In the genomic region with DNA sequence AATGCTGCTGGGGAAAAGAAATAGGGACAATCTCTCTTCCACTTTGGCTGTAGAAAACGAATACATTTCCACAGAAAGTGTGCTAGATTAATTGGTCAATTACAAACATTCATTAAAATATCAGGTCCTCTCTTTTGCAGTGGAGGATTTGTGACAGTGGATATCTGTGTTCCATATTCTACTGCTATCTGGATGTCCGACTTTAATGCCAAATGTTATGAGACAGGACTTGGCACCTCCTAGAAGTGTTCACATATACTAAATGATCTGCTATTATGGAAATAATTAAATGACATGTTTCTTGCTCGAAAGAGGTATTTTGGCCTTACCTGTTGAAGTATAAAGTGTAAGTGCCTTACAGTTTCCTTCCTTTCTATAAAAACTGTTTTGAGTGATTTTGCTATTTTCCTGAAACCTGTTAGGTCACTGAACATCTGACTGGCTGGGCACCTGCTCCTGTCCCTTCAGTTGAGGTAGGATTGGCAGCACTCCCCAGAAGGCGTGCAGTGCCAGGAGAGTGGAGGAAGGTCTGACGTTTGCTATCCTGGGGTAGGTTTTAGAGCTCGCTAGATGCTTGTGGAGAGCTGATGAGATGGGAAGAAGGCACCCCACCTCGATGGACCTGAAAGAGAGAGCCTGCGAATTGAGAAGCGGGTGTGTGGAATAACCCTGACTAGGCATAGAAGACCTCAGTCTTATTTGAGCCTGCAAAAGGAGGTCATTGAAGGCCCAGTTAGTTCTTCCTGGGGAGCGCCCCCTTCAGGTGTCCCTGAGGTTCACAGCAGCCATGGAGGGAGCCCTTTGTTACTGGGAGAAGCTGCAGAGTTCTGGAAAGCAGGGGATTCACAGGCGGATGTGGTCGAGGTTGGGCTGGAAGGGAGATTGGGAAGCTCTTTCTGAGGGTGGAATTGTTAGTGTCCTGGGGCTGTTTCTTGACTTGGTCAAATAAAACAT, we compare ENCODE assay signal across 1 cellular context.
A peak's percentile ranks its signal among the peaks of the same experiment; 100 is the strongest.
TF ChIP-seq lines count a peak whose summit lies in the region.

No MANE protein-coding gene starts in this region.

TF ChIP-seq in HepG2, 621 proteins besides CTCF, POLR2A, EP300 and RAD21 (continued from another document):
- TF ChIP-seq, protein P1, sequence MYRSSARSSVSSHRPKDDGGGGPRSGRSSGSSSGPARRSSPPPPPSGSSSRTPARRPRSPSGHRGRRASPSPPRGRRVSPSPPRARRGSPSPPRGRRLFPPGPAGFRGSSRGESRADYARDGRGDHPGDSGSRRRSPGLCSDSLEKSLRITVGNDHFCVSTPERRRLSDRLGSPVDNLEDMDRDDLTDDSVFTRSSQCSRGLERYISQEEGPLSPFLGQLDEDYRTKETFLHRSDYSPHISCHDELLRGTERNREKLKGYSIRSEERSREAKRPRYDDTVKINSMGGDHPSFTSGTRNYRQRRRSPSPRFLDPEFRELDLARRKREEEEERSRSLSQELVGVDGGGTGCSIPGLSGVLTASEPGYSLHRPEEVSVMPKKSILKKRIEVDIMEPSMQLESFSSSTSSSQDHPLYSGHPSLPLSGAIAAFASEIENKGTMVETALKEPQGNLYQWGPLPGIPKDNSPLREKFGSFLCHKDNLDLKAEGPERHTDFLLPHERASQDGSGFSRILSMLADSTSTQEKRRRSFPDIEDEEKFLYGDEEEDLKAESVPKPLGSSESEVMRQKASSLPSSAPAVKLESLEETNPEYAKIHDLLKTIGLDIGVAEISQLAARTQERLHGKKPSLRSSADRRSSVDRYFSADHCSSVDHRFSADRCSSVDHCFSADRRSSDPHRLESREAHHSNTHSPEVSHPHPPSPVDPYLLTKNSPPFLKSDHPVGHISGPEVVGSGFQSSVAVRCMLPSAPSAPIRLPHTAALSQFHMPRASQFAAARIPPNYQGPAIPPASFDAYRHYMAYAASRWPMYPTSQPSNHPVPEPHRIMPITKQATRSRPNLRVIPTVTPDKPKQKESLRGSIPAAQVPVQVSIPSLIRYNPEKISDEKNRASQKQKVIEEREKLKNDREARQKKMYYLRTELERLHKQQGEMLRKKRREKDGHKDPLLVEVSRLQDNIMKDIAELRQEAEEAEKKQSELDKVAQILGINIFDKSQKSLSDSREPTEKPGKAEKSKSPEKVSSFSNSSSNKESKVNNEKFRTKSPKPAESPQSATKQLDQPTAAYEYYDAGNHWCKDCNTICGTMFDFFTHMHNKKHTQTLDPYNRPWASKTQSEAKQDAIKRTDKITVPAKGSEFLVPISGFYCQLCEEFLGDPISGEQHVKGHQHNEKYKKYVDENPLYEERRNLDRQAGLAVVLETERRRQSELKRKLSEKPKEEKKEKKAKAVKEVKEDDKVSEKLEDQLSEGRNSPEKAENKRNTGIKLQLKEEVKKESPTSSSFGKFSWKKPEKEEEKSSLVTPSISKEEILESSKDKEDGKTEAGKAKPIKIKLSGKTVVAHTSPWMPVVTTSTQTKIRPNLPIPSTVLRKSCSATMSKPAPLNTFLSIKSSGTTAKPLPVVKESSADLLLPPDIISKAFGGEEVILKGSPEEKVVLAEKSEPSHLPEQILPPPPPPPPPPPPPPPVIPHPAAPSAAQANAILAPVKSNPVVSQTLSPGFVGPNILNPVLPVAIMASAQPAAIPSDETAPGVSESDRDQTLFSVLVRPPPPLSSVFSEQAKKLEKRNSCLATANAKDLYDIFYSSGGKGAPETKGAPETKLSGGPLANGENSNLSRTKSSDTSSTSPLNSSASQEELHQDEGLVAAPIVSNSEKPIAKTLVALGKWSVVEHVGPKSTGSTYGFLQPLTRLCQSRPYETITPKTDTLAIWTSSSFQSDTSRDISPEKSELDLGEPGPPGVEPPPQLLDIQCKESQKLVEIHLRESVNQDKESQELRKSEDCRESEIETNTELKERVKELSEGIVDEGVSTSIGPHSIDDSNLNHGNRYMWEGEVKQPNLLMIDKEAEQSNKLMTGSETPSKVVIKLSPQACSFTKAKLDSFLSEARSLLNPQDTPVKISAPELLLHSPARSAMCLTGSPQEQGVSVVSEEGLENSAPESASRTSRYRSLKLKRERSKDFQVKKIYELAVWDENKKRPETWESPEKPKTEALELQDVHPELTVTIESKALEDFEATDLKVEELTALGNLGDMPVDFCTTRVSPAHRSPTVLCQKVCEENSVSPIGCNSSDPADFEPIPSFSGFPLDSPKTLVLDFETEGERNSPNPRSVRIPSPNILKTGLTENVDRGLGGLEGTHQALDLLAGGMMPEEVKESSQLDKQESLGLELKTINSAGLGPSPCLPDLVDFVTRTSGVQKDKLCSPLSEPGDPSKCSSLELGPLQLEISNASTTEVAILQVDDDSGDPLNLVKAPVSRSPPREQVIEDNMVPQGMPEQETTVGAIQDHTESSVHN (CRISPR knock-in tag; IDR thresholded peaks at IDR 0.05): 0 out of 2 replicates have a peak, but pooled peaks have one; percentile 49
- TF ChIP-seq, protein P2, sequence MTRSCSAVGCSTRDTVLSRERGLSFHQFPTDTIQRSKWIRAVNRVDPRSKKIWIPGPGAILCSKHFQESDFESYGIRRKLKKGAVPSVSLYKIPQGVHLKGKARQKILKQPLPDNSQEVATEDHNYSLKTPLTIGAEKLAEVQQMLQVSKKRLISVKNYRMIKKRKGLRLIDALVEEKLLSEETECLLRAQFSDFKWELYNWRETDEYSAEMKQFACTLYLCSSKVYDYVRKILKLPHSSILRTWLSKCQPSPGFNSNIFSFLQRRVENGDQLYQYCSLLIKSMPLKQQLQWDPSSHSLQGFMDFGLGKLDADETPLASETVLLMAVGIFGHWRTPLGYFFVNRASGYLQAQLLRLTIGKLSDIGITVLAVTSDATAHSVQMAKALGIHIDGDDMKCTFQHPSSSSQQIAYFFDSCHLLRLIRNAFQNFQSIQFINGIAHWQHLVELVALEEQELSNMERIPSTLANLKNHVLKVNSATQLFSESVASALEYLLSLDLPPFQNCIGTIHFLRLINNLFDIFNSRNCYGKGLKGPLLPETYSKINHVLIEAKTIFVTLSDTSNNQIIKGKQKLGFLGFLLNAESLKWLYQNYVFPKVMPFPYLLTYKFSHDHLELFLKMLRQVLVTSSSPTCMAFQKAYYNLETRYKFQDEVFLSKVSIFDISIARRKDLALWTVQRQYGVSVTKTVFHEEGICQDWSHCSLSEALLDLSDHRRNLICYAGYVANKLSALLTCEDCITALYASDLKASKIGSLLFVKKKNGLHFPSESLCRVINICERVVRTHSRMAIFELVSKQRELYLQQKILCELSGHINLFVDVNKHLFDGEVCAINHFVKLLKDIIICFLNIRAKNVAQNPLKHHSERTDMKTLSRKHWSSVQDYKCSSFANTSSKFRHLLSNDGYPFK (CRISPR knock-in tag; IDR thresholded peaks at IDR 0.05; ENCODE audit: borderline replicate concordance): peak; percentile 48; the same call in 1 of the 2 replicates
- TF ChIP-seq NONO (IDR thresholded peaks at IDR 0.05) (no peak), NONO (CRISPR knock-in tag; conservative IDR thresholded peaks at IDR 0.05) (no peak), RBM22 (optimal IDR thresholded peaks at IDR 0.05; ENCODE audit: low read length) (peak; percentile 67), PHF8 (CRISPR knock-in tag; IDR thresholded peaks at IDR 0.05) (no peak), ZNF44 (CRISPR knock-in tag; IDR thresholded peaks at IDR 0.05) (0 out of 2 replicates have a peak, but pooled peaks have one; percentile 3), RBAK (CRISPR knock-in tag; IDR thresholded peaks at IDR 0.05) (peak; percentile 91; the same call in 1 of the 2 replicates), ZNF224 (CRISPR knock-in tag; IDR thresholded peaks at IDR 0.05) (no peak), PRMT3 (CRISPR knock-in tag; IDR thresholded peaks at IDR 0.05; ENCODE audit: borderline replicate concordance, low read depth) (0 out of 2 replicates have a peak, but pooled peaks have one; percentile 62), TCF7 (IDR thresholded peaks at IDR 0.05; ENCODE audit: low read depth) (no peak), EZH2 (conservative IDR thresholded peaks at IDR 0.05; ENCODE audit: low read depth, low read length) (no peak), ZMYM3 (CRISPR knock-in tag; IDR thresholded peaks at IDR 0.05) (0 out of 2 replicates have a peak, but pooled peaks have one; percentile 41), TP53 (CRISPR knock-in tag; conservative IDR thresholded peaks at IDR 0.05) (no peak), SPEN (CRISPR knock-in tag; IDR thresholded peaks at IDR 0.05; ENCODE audit: low read depth) (no peak), SCMH1 (CRISPR knock-in tag; IDR thresholded peaks at IDR 0.05; ENCODE audit: borderline replicate concordance) (no peak), MTA3 (CRISPR knock-in tag; IDR thresholded peaks at IDR 0.05) (no peak)
